13 cellular contexts compared by ENCODE assay signal in the genomic region with DNA sequence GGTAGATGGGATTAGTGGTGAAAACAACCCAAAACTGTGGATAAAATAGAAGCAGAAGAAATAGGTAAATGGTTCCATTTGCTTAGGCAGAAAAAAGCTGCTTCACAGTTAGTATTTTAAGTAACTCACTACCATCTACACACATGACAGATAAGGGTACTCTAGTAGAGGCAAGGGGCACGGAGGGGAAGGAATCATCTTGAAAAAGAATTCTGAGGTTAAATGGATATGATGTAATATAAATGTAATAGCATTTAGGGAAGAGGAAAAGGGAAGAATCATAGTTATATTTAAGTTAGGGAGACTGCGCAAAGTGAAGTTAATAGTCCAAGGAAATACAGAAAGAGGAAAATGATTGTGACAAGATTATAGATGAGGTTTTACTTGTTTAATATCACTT.
"Had no signal": no experiment of that assay in that cellular context is flagged by ENCODE, and none has a peak within 500 bp of the region (broad histone marks: within the 10 kb centered on the region; RNA-seq: fewer than 3 reads in every experiment).

No MANE protein-coding gene starts in this region.

- H3K4me1 ChIP-seq: breast epithelium, thyroid gland, vagina had no signal

- H3K4me3 ChIP-seq: ascending aorta, breast epithelium, hepatocyte, thyroid gland, vagina had no signal

- H3K9me3 ChIP-seq: ascending aorta, breast epithelium, thyroid gland, vagina had no signal

- H3K36me3 ChIP-seq: breast epithelium had no signal

- H3K27me3 ChIP-seq: ascending aorta, breast epithelium, hepatocyte, thyroid gland, vagina had no signal

- DNase-seq: activated CD4-positive, alpha-beta memory T cell treated with anti-CD3 and anti-CD28 coated beads, Interleukin-2, amount 10 ng/mL, durations not matched to agents 7 days and 5 days; activated CD4-positive, alpha-beta T cell treated with anti-CD3 and anti-CD28 coated beads for 1 hour; activated naive CD4-positive, alpha-beta T cell treated with anti-CD3 and anti-CD28 coated beads, Interleukin-2, amount 10 ng/mL, durations not matched to agents 7 days and 5 days; activated T-cell treated with anti-CD3 and anti-CD28 coated beads, Interleukin-2, amount 50 U/mL, for 24 hours; stimulated activated CD4-positive, alpha-beta T cell treated with anti-CD3 and anti-CD28 coated beads, Interleukin-2, amount 100 ng/mL, for 24 hours; T-helper 1 cell; T1000; thyroid gland had no signal

- H3K27ac ChIP-seq: breast epithelium, hepatocyte, thyroid gland, vagina, VCaP had no signal
